Comparison of ENCODE assay signal across 8 cellular contexts in the genomic region with DNA sequence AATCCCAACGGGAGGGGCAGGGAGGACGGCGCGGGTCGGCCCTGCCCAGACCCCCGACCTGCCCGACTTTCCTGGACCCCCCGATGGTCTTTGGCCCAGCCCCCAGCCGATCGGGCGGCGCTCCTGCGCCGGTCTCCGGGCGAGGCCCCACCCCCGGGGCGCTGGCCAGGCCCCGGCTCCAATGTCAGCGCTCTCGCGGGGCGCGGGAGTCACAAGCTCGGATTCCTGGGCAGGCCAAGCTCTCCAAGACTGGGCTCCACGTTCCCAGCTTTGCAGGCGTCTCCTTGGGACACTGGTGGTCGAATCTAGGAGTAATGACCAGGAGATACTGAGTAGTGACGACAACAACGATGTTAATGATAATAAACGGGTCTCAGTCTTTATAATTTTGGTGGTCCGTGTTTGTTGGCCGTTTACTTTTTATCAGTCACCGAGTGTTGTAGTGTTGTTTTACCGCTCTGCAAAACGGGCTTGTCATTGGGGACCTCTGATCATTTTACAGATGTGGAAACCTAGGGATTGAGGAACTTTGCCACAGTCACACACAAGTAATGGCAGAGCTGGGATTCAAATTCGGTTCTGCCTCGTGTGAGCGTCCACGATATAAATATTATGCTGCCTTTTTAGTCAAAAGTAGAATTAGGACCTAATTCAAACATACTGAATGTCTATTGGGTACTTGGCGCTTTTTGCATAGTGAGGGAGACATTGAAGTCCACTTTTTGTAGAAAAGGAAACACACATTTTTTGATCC. TPM values are rescaled to one million over a fixed set of nuclear protein-coding genes. Genes with fewer than 3 reads are reported as not detected.
DNase-seq lines count a peak whose midpoint lies in the region; ATAC-seq and TF ChIP-seq lines count a peak whose summit lies in the region.

No MANE protein-coding gene starts in this region.

- no peaks in the 10 kb centered on the region for H3K27me3 ChIP-seq in upper lobe of right lung

- ATAC-seq in GM18868 (IDR thresholded peaks at IDR 0.05; ENCODE audit: unreplicated experiment), result peak; percentile 30
- ATAC-seq in HG03108 (IDR thresholded peaks at IDR 0.05; ENCODE audit: unreplicated experiment), result peak; percentile 29
- ATAC-seq in upper lobe of right lung, result peak; percentile 83

- peak overlapping the region; percentile 92 for H3K4me3 Mint-ChIP-seq in activated T-helper 1 cell treated with anti-CD3 and anti-CD28 coated beads, Interleukin-12 subunit alpha, Interleukin-12 subunit beta, Interleukin-2, Interleukin-4 antibody, amounts not matched to agents 30 ng/mL and 10 ng/mL and 1 ng/mL, durations not matched to agents 14 hours and 24 hours and 36 hours
- H3K4me3 Mint-ChIP-seq in nephron progenitor cell, result peak overlapping the region; percentile 92

- TF ChIP-seq CTCF in fibroblast of mammary gland (conservative IDR thresholded peaks at IDR 0.05; ENCODE audit: control insufficient read depth, insufficient read depth, low read depth, low read length), result no peak
- TF ChIP-seq CTCF in nephron progenitor cell (IDR thresholded peaks at IDR 0.05), result no peak
- TF ChIP-seq CTCF in upper lobe of right lung (IDR thresholded peaks at IDR 0.05), result no peak

- H3K27ac Mint-ChIP-seq in activated T-helper 1 cell treated with anti-CD3 and anti-CD28 coated beads, Interleukin-12 subunit alpha, Interleukin-12 subunit beta, Interleukin-2, Interleukin-4 antibody, amounts not matched to agents 30 ng/mL and 10 ng/mL and 1 ng/mL, durations not matched to agents 14 hours and 24 hours and 36 hours, result peak overlapping the region; percentile 81
- peak overlapping the region; percentile 98 for H3K27ac Mint-ChIP-seq in nephron progenitor cell

- peaks cover 42% of the 10 kb centered on the region for H3K4me1 Mint-ChIP-seq in activated T-helper 1 cell treated with anti-CD3 and anti-CD28 coated beads, Interleukin-12 subunit alpha, Interleukin-12 subunit beta, Interleukin-2, Interleukin-4 antibody, amounts not matched to agents 30 ng/mL and 10 ng/mL and 1 ng/mL, durations not matched to agents 14 hours and 24 hours and 36 hours (ENCODE audit: low read depth)
- H3K4me1 Mint-ChIP-seq in nephron progenitor cell, result peaks cover 53% of the 10 kb centered on the region

- H3K9me3 Mint-ChIP-seq in activated T-helper 1 cell treated with anti-CD3 and anti-CD28 coated beads, Interleukin-12 subunit alpha, Interleukin-12 subunit beta, Interleukin-2, Interleukin-4 antibody, amounts not matched to agents 30 ng/mL and 10 ng/mL and 1 ng/mL, durations not matched to agents 14 hours and 24 hours and 36 hours, result no peaks in the 10 kb centered on the region
- H3K9me3 Mint-ChIP-seq in nephron progenitor cell, result no peaks in the 10 kb centered on the region

- H3K4me3 ChIP-seq in fibroblast of mammary gland (ENCODE audit: control insufficient read depth, low read depth, low read length) (peak overlapping the region; percentile 89), upper lobe of right lung (peak overlapping the region; percentile 86)

- intact Hi-C loops in activated T-helper 1 cell treated with anti-CD3 and anti-CD28 coated beads, Interleukin-12 subunit alpha, Interleukin-12 subunit beta, Interleukin-2, Interleukin-4 antibody, amounts not matched to agents 30 ng/mL and 10 ng/mL and 1 ng/mL, durations not matched to agents 14 hours and 24 hours and 36 hours (cut with micrococcal nuclease), result loop anchor here (1.0 kb wide), 1 partner anchor 8 kb away; no protein-coding TSS in a partner anchor
- intact Hi-C loops in upper lobe of right lung (cut with DNase I), result no loop called here

- peak overlapping the region; percentile 92 for H3K27ac ChIP-seq in upper lobe of right lung

- H3K9me3 ChIP-seq in upper lobe of right lung, result no peaks in the 10 kb centered on the region

- H3K27me3 Mint-ChIP-seq in activated T-helper 1 cell treated with anti-CD3 and anti-CD28 coated beads, Interleukin-12 subunit alpha, Interleukin-12 subunit beta, Interleukin-2, Interleukin-4 antibody, amounts not matched to agents 30 ng/mL and 10 ng/mL and 1 ng/mL, durations not matched to agents 14 hours and 24 hours and 36 hours (ENCODE audit: insufficient read depth), result no peaks in the 10 kb centered on the region
- H3K27me3 Mint-ChIP-seq in nephron progenitor cell (ENCODE audit: low read depth, poor library complexity), result no peaks in the 10 kb centered on the region

- H3K36me3 ChIP-seq in upper lobe of right lung, result peaks cover 75% of the 10 kb centered on the region

- DNase-seq in AG20443 (ENCODE audit: low spot score) (peak; percentile 89), NOMO-1 treated with DMSO at 0.1 percent for 48 hours (lab: John Stamatoyannopoulos, UW; ENCODE audit: unreplicated experiment) (peak; percentile 43), fibroblast of mammary gland (ENCODE audit: low read depth) (peak; percentile 80), nephron progenitor cell (peak; percentile 82), upper lobe of right lung (peak; percentile 89)
- peak; percentile 53 for DNase-seq in activated T-helper 1 cell treated with anti-CD3 and anti-CD28 coated beads, Interleukin-12 subunit alpha, Interleukin-12 subunit beta, Interleukin-2, Interleukin-4 antibody, amounts not matched to agents 30 ng/mL and 10 ng/mL and 1 ng/mL, durations not matched to agents 14 hours and 24 hours and 36 hours (ENCODE audit: low spot score)

- H3K4me1 ChIP-seq in upper lobe of right lung, result peaks cover 31% of the 10 kb centered on the region

- H3K36me3 Mint-ChIP-seq in activated T-helper 1 cell treated with anti-CD3 and anti-CD28 coated beads, Interleukin-12 subunit alpha, Interleukin-12 subunit beta, Interleukin-2, Interleukin-4 antibody, amounts not matched to agents 30 ng/mL and 10 ng/mL and 1 ng/mL, durations not matched to agents 14 hours and 24 hours and 36 hours (ENCODE audit: low read depth), result peaks cover 50% of the 10 kb centered on the region
- peaks cover 65% of the 10 kb centered on the region for H3K36me3 Mint-ChIP-seq in nephron progenitor cell (ENCODE audit: low read depth)

RNA-seq across cellular contexts. Expression of a gene that starts 0.6 kb away (rescaled TPM):
- 197 and 202 TPM in 2 replicates for total RNA-seq in activated T-helper 1 cell treated with anti-CD3 and anti-CD28 coated beads, Interleukin-12 subunit alpha, Interleukin-12 subunit beta, Interleukin-2, Interleukin-4 antibody, amounts not matched to agents 30 ng/mL and 10 ng/mL and 1 ng/mL, durations not matched to agents 14 hours and 24 hours and 36 hours
- total RNA-seq in upper lobe of right lung, result 109 TPM

RNA-seq across cellular contexts. Expression of a gene that starts 7.9 kb away (rescaled TPM):
- total RNA-seq in activated T-helper 1 cell treated with anti-CD3 and anti-CD28 coated beads, Interleukin-12 subunit alpha, Interleukin-12 subunit beta, Interleukin-2, Interleukin-4 antibody, amounts not matched to agents 30 ng/mL and 10 ng/mL and 1 ng/mL, durations not matched to agents 14 hours and 24 hours and 36 hours, result 913 and 933 TPM in 2 replicates
- total RNA-seq in upper lobe of right lung, result 991 TPM

RNA-seq across cellular contexts. Expression of a gene that starts 10.8 kb away (rescaled TPM):
- total RNA-seq in activated T-helper 1 cell treated with anti-CD3 and anti-CD28 coated beads, Interleukin-12 subunit alpha, Interleukin-12 subunit beta, Interleukin-2, Interleukin-4 antibody, amounts not matched to agents 30 ng/mL and 10 ng/mL and 1 ng/mL, durations not matched to agents 14 hours and 24 hours and 36 hours, result 32.1 and 33.2 TPM in 2 replicates
- 16.4 TPM for total RNA-seq in upper lobe of right lung

RNA-seq across cellular contexts. Expression of a gene that starts 12.8 kb away (rescaled TPM):
- 217 and 220 TPM in 2 replicates for total RNA-seq in activated T-helper 1 cell treated with anti-CD3 and anti-CD28 coated beads, Interleukin-12 subunit alpha, Interleukin-12 subunit beta, Interleukin-2, Interleukin-4 antibody, amounts not matched to agents 30 ng/mL and 10 ng/mL and 1 ng/mL, durations not matched to agents 14 hours and 24 hours and 36 hours
- 39.5 TPM for total RNA-seq in upper lobe of right lung

RNA-seq across cellular contexts. Expression of a gene that starts 23.1 kb away (rescaled TPM):
- total RNA-seq in activated T-helper 1 cell treated with anti-CD3 and anti-CD28 coated beads, Interleukin-12 subunit alpha, Interleukin-12 subunit beta, Interleukin-2, Interleukin-4 antibody, amounts not matched to agents 30 ng/mL and 10 ng/mL and 1 ng/mL, durations not matched to agents 14 hours and 24 hours and 36 hours, result 0.10 TPM in 2 replicates
- total RNA-seq in upper lobe of right lung, result not detected

Comparison
In these comparisons a context has a peak if more than half of its experiments do, and no peak if none do; other contexts are left out.
1. Peak in every context shown above with its lines: DNase-seq, ATAC-seq, H3K4me3 ChIP-seq and H3K27ac ChIP-seq.
2. ATAC-seq: peak in every context shown above with its lines; median percentile 83 in upper lobe of right lung; 30 in GM18868; 29 in HG03108.